In genomic region chr14:22849212-22849819, GRCh38 we compare ENCODE assay signal across 8 cellular contexts. TPM values are rescaled to one million over a fixed set of nuclear protein-coding genes. Genes with fewer than 3 reads are reported as not detected.
DNase-seq lines count a peak whose midpoint lies in the region; ATAC-seq, FAIRE-seq and TF ChIP-seq lines count a peak whose summit lies in the region.

No MANE protein-coding gene starts in this region.

- H4K20me1 ChIP-seq in keratinocyte (ENCODE audit: control insufficient read depth, extremely low read depth, insufficient read depth, low read length) = no peaks in the 10 kb centered on the region

- no peaks in the 10 kb centered on the region for H3K27me3 ChIP-seq in H7 (ENCODE audit: control insufficient read depth, insufficient read depth, low read length)
- H3K27me3 ChIP-seq in keratinocyte (ENCODE audit: control insufficient read depth, extremely low read depth, insufficient read depth, low read length) = no peaks in the 10 kb centered on the region
- H3K27me3 ChIP-seq in skeletal muscle satellite cell (ENCODE audit: control insufficient read depth, insufficient read depth, low read length) = no peaks in the 10 kb centered on the region
- H3K27me3 ChIP-seq in CD8-positive, alpha-beta memory T cell (ENCODE audit: insufficient read depth, low read length, poor library complexity, severe bottlenecking) = no peaks in the 10 kb centered on the region

- no peak overlapping the region for H2AFZ ChIP-seq in keratinocyte (ENCODE audit: control insufficient read depth, low read length)

- POLR2A ChIA-PET in CD8-positive, alpha-beta memory T cell (lab: Charles Lee) = no interaction called here

- H3K4me3 Mint-ChIP-seq in CD8-positive, alpha-beta memory T cell = no peak overlapping the region

- peak overlapping the region; percentile 84 for H3K27ac ChIP-seq in keratinocyte (ENCODE audit: control insufficient read depth, insufficient read depth, low read length)
- H3K27ac ChIP-seq in CD8-positive, alpha-beta memory T cell (ENCODE audit: low read depth, low read length) = no peak overlapping the region

- peaks cover 15 to 27% of the 10 kb centered on the region in 2 donors for H3K27me3 Mint-ChIP-seq in CD8-positive, alpha-beta memory T cell

- H3K36me3 ChIP-seq in H7 (replicated peaks; ENCODE audit: control insufficient read depth, insufficient read depth, low read length) = peaks cover 8% of the 10 kb centered on the region
- H3K36me3 ChIP-seq in keratinocyte (ENCODE audit: control insufficient read depth in 2 of 2, extremely low read depth in 1 of 2, insufficient read depth in 2 of 2, low read length in 2 of 2) = peaks cover 26 to 27% of the 10 kb centered on the region in 2 experiments
- peaks cover 31% of the 10 kb centered on the region for H3K36me3 ChIP-seq in skeletal muscle satellite cell (ENCODE audit: insufficient read depth, low read length)
- no peaks in the 10 kb centered on the region for H3K36me3 ChIP-seq in CD8-positive, alpha-beta memory T cell (ENCODE audit: insufficient read depth, low read length)

- FAIRE-seq in keratinocyte (lab: Jason Lieb, UNC) = no peak

- TF ChIP-seq CTCF in keratinocyte (optimal IDR thresholded peaks at IDR 0.05 in 1 of 3, IDR thresholded peaks at IDR 0.05 in 1 of 3, conservative IDR thresholded peaks at IDR 0.05 in 1 of 3; ENCODE audit: extremely low read depth in 1 of 3, insufficient read depth in 2 of 3, low read length in 3 of 3) = no peak

- no peaks in the 10 kb centered on the region for H3K9me1 ChIP-seq in keratinocyte (ENCODE audit: control insufficient read depth, extremely low read depth, insufficient read depth, low read length)

- H3K36me3 Mint-ChIP-seq in CD8-positive, alpha-beta memory T cell = no peaks in the 10 kb centered on the region

- no peaks in the 10 kb centered on the region for H3K9me3 Mint-ChIP-seq in CD8-positive, alpha-beta memory T cell

- CTCF ChIA-PET in CD8-positive, alpha-beta memory T cell (lab: Charles Lee) = interaction anchor here (1.3 to 8.2 kb wide), 3 partner anchors 10 to 27 kb away, joined by 6 to 149 read pairs (median 9); no protein-coding TSS in a partner anchor

- peak overlapping the region; percentile 67 for H3K9ac ChIP-seq in keratinocyte (ENCODE audit: control insufficient read depth, extremely low read depth, insufficient read depth, low read length)
- H3K9ac ChIP-seq in skeletal muscle satellite cell (ENCODE audit: low read depth, low read length) = peak overlapping the region; percentile 76

- H3K79me2 ChIP-seq in keratinocyte (ENCODE audit: control insufficient read depth, insufficient read depth, low read length) = peaks cover 9% of the 10 kb centered on the region

- H3K4me1 ChIP-seq in keratinocyte (ENCODE audit: control insufficient read depth, extremely low read depth, insufficient read depth, low read length) = peaks cover 77% of the 10 kb centered on the region
- H3K4me1 ChIP-seq in skeletal muscle satellite cell (ENCODE audit: control insufficient read depth, insufficient read depth, low read length) = peaks cover 72% of the 10 kb centered on the region
- H3K4me1 ChIP-seq in CD8-positive, alpha-beta memory T cell (ENCODE audit: insufficient read depth, low read length) = peaks cover 12% of the 10 kb centered on the region

- H3K9me3 ChIP-seq in keratinocyte (ENCODE audit: control insufficient read depth, low read depth, low read length) (no peaks in the 10 kb centered on the region), skeletal muscle satellite cell (replicated peaks; ENCODE audit: low read length) (no peaks in the 10 kb centered on the region)
- no peaks in the 10 kb centered on the region for H3K9me3 ChIP-seq in CD8-positive, alpha-beta memory T cell (ENCODE audit: low read length)

- no peak overlapping the region for H3K4me3 ChIP-seq in H7 (ENCODE audit: insufficient read depth, low read depth, low read length)
- no peak overlapping the region for H3K4me3 ChIP-seq in keratinocyte (ENCODE audit: control insufficient read depth in 2 of 3, extremely low read depth in 1 of 3, insufficient read depth in 2 of 3, low read depth in 1 of 3, low read length in 3 of 3)
- no peak overlapping the region for H3K4me3 ChIP-seq in skeletal muscle satellite cell (ENCODE audit: low read length)
- no peak overlapping the region for H3K4me3 ChIP-seq in CD8-positive, alpha-beta memory T cell (ENCODE audit: low read length)

- H3K27ac Mint-ChIP-seq in CD8-positive, alpha-beta memory T cell = no peak overlapping the region

- DNase-seq in H7 = peak; percentile 70
- DNase-seq in cerebellar cortex (ENCODE audit: low spot score) = peak; percentile 67
- no peak for DNase-seq in keratinocyte (ENCODE audit: low read depth, low spot score)
- DNase-seq in NCI-H2029 (lab: John Stamatoyannopoulos, UW) = no peak
- no peak for DNase-seq in CD8-positive, alpha-beta memory T cell
- no peak for DNase-seq in NCI-H748 (lab: John Stamatoyannopoulos, UW; ENCODE audit: unreplicated experiment)

- peaks cover 4 to 9% (median 7%) of the 10 kb centered on the region in 3 donors for H3K4me1 Mint-ChIP-seq in CD8-positive, alpha-beta memory T cell

- no peak for ATAC-seq in HG02938 (IDR thresholded peaks at IDR 0.05; ENCODE audit: unreplicated experiment)

- H3K4me2 ChIP-seq in keratinocyte (ENCODE audit: control insufficient read depth, extremely low read depth, insufficient read depth, low read depth, low read length) (peak overlapping the region; percentile 69), skeletal muscle satellite cell (ENCODE audit: low read length) (peak overlapping the region; percentile 55)

- dilution Hi-C loops in keratinocyte (cut with MboI; ENCODE audit: extremely low pct_ligation_motif_present, low sequenced_read_pairs) = no loop called here

RNA-seq across cellular contexts. Expression of gene MMP14, which starts 12.9 kb away (rescaled TPM):
- 54.6 and 79.8 TPM in 2 replicates for total RNA-seq in H7 (2014; rRNA removed; shearing (Covaris generic))
- 185 to 355 TPM (median 246 TPM) in 3 replicates for polyA plus RNA-seq in keratinocyte
- 38.1 TPM for polyA plus RNA-seq in keratinocyte (2011; ENCODE audit: low read depth)
- polyA plus RNA-seq in keratinocyte (2011; cell fraction: cytosol; rRNA removed) = 52.3 and 79.2 TPM in 2 replicates
- 794 and 868 TPM in 2 replicates for polyA plus RNA-seq in keratinocyte (2011; cell fraction: nucleus; rRNA removed)
- 99.7 and 290 TPM in 2 replicates for polyA plus RNA-seq in keratinocyte (2012; ENCODE audit: low replicate concordance)
- polyA minus RNA-seq in keratinocyte = 235 to 587 TPM (median 267 TPM) in 3 replicates
- 209 TPM for polyA minus RNA-seq in keratinocyte (2011; cell fraction: cytosol; rRNA and poly(A)+ RNA removed)
- polyA minus RNA-seq in keratinocyte (2011; cell fraction: nucleus; rRNA and poly(A)+ RNA removed) = 532 and 668 TPM in 2 replicates
- 260 and 382 TPM in 2 replicates for total RNA-seq in skeletal muscle satellite cell (2012; rRNA removed)
- total RNA-seq in CD8-positive, alpha-beta memory T cell = 1 to 10 TPM; 1.4 to 1.7 TPM
- not detected for polyA plus RNA-seq in CD8-positive, alpha-beta memory T cell

RNA-seq across cellular contexts. Expression of gene MRPL52, which starts 19.6 kb away (rescaled TPM):
- total RNA-seq in H7 (2014; rRNA removed; shearing (Covaris generic)) = 80.8 and 86.6 TPM in 2 replicates
- polyA plus RNA-seq in keratinocyte = 56.0 to 104 TPM (median 82.0 TPM) in 3 replicates
- 181 TPM for polyA plus RNA-seq in keratinocyte (2011; ENCODE audit: low read depth)
- polyA plus RNA-seq in keratinocyte (2011; cell fraction: cytosol; rRNA removed) = 28.8 and 37.2 TPM in 2 replicates
- 24.4 and 31.9 TPM in 2 replicates for polyA plus RNA-seq in keratinocyte (2011; cell fraction: nucleus; rRNA removed)
- polyA plus RNA-seq in keratinocyte (2012; ENCODE audit: low replicate concordance) = 93.4 and 197 TPM in 2 replicates
- 8.2 to 15.9 TPM (median 12.9 TPM) in 3 replicates for polyA minus RNA-seq in keratinocyte
- 78.5 TPM for polyA minus RNA-seq in keratinocyte (2011; cell fraction: cytosol; rRNA and poly(A)+ RNA removed)
- 5.8 and 9.2 TPM in 2 replicates for polyA minus RNA-seq in keratinocyte (2011; cell fraction: nucleus; rRNA and poly(A)+ RNA removed)
- 51.3 and 68.4 TPM in 2 replicates for total RNA-seq in skeletal muscle satellite cell (2012; rRNA removed)
- 100 to 1,000 TPM; 181 to 185 TPM for total RNA-seq in CD8-positive, alpha-beta memory T cell
- 139 TPM for polyA plus RNA-seq in CD8-positive, alpha-beta memory T cell

RNA-seq across cellular contexts. Expression of gene LRP10, which starts 22.2 kb away (rescaled TPM):
- 9.5 and 19.3 TPM in 2 replicates for total RNA-seq in H7 (2014; rRNA removed; shearing (Covaris generic))
- polyA plus RNA-seq in keratinocyte = 36.7 to 79.4 TPM (median 62.5 TPM) in 3 replicates
- 43.9 TPM for polyA plus RNA-seq in keratinocyte (2011; ENCODE audit: low read depth)
- polyA plus RNA-seq in keratinocyte (2011; cell fraction: cytosol; rRNA removed) = 44.1 and 73.2 TPM in 2 replicates
- polyA plus RNA-seq in keratinocyte (2011; cell fraction: nucleus; rRNA removed) = 131 and 159 TPM in 2 replicates
- 95.0 and 106 TPM in 2 replicates for polyA plus RNA-seq in keratinocyte (2012; ENCODE audit: low replicate concordance)
- 110 to 463 TPM (median 142 TPM) in 3 replicates for polyA minus RNA-seq in keratinocyte
- 143 TPM for polyA minus RNA-seq in keratinocyte (2011; cell fraction: cytosol; rRNA and poly(A)+ RNA removed)
- 194 and 209 TPM in 2 replicates for polyA minus RNA-seq in keratinocyte (2011; cell fraction: nucleus; rRNA and poly(A)+ RNA removed)
- 66.2 and 69.0 TPM in 2 replicates for total RNA-seq in skeletal muscle satellite cell (2012; rRNA removed)
- 10 to 100 TPM; 33.4 to 38.1 TPM for total RNA-seq in CD8-positive, alpha-beta memory T cell
- 105 TPM for polyA plus RNA-seq in CD8-positive, alpha-beta memory T cell

RNA-seq across cellular contexts. Expression of gene REM2, which starts 33.7 kb away (rescaled TPM):
- total RNA-seq in H7 (2014; rRNA removed; shearing (Covaris generic)) = 0.33 and 0.73 TPM in 2 replicates
- polyA plus RNA-seq in keratinocyte = 0.04 to 0.06 TPM (median 0.05 TPM) in 3 replicates
- polyA plus RNA-seq in keratinocyte (2011; ENCODE audit: low read depth) = not detected
- 0.06 TPM in 1 of 2 replicates, not detected in the other for polyA plus RNA-seq in keratinocyte (2011; cell fraction: cytosol; rRNA removed)
- 0.20 and 0.25 TPM in 2 replicates for polyA plus RNA-seq in keratinocyte (2011; cell fraction: nucleus; rRNA removed)
- polyA plus RNA-seq in keratinocyte (2012; ENCODE audit: low replicate concordance) = 0.87 TPM in 1 of 2 replicates, not detected in the other
- not detected in 3 replicates for polyA minus RNA-seq in keratinocyte
- polyA minus RNA-seq in keratinocyte (2011; cell fraction: cytosol; rRNA and poly(A)+ RNA removed) = not detected
- polyA minus RNA-seq in keratinocyte (2011; cell fraction: nucleus; rRNA and poly(A)+ RNA removed) = 0.32 TPM in 1 of 2 replicates, not detected in the other
- total RNA-seq in skeletal muscle satellite cell (2012; rRNA removed) = 0.22 and 0.25 TPM in 2 replicates
- total RNA-seq in CD8-positive, alpha-beta memory T cell = under 1 TPM; 0.33 TPM
- polyA plus RNA-seq in CD8-positive, alpha-beta memory T cell = 1.0 TPM

RNA-seq across cellular contexts. Expression of gene SLC7A7, which starts 34.1 kb away (rescaled TPM):
- total RNA-seq in H7 (2014; rRNA removed; shearing (Covaris generic)) = 5.7 and 8.3 TPM in 2 replicates
- 0.20 to 0.65 TPM (median 0.33 TPM) in 3 replicates for polyA plus RNA-seq in keratinocyte
- polyA plus RNA-seq in keratinocyte (2011; ENCODE audit: low read depth) = not detected
- polyA plus RNA-seq in keratinocyte (2011; cell fraction: cytosol; rRNA removed) = 0.13 and 0.22 TPM in 2 replicates
- polyA plus RNA-seq in keratinocyte (2011; cell fraction: nucleus; rRNA removed) = 0.73 and 0.95 TPM in 2 replicates
- 0.30 and 0.34 TPM in 2 replicates for polyA plus RNA-seq in keratinocyte (2012; ENCODE audit: low replicate concordance)
- polyA minus RNA-seq in keratinocyte = 0.29 to 0.36 TPM in 2 of 3 replicates, not detected in the other
- polyA minus RNA-seq in keratinocyte (2011; cell fraction: cytosol; rRNA and poly(A)+ RNA removed) = not detected
- 0.32 TPM in 1 of 2 replicates, not detected in the other for polyA minus RNA-seq in keratinocyte (2011; cell fraction: nucleus; rRNA and poly(A)+ RNA removed)
- 1.0 and 2.2 TPM in 2 replicates for total RNA-seq in skeletal muscle satellite cell (2012; rRNA removed)
- total RNA-seq in CD8-positive, alpha-beta memory T cell = under 1 TPM; 0.70 to 0.75 TPM
- polyA plus RNA-seq in CD8-positive, alpha-beta memory T cell = not detected

Comparison
In these comparisons a context has a peak if more than half of its experiments do, and no peak if none do; other contexts are left out.
1. DNase-seq: peak in H7 (single experiment) and cerebellar cortex (single experiment); none in keratinocyte (single experiment), NCI-H2029 (single experiment), CD8-positive, alpha-beta memory T cell (0 of 5) and NCI-H748 (single experiment).
2. RNA of gene MMP14, which starts 12.9 kb away (total RNA-seq): 54.6 to 79.8 TPM in H7; 1.4 to 1.7 TPM in CD8-positive, alpha-beta memory T cell; every median in the first group is over 10 times any median in the second.